Comparison of ENCODE assay signal across 15 cellular contexts in the genomic region with DNA sequence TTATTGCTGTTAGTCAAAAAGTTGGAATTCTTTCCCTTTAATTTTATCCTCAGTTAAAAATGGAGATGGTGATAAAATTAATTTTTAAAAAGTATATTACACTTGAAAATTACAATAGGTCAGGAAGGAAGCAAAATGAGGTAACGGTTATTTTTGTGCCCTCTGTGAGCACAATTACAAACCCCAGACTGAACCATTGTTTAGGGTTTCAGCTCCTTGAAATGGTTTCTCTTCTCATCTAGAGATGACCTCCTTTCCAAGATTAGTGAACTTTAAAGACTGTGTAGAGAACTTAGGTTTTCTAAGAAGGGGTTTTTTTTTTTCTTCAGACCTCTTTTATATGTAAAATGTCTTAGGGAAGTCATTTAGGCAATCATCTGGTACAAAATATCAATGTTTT.
DNase-seq lines count a peak whose midpoint lies in the region; ATAC-seq, FAIRE-seq and TF ChIP-seq lines count a peak whose summit lies in the region.
"Had no signal": no experiment of that assay in that cellular context is flagged by ENCODE, and none has a peak within 500 bp of the region (broad histone marks: within the 10 kb centered on the region; RNA-seq: fewer than 3 reads in every experiment).

No MANE protein-coding gene starts in this region.

- H2AFZ ChIP-seq in hepatocyte = no peak overlapping the region

- no peak for TF ChIP-seq CTCF in hepatocyte (IDR thresholded peaks at IDR 0.05; ENCODE audit: poor library complexity)

- H3K36me3 Mint-ChIP-seq in naive B cell = no peaks in the 10 kb centered on the region
- H3K36me3 Mint-ChIP-seq: activated CD4-positive, alpha-beta memory T cell treated with anti-CD3 and anti-CD28 coated beads for 36 hours had no signal

- peak; percentile 9 for FAIRE-seq in GM18507 (lab: Jason Lieb, UNC)
- FAIRE-seq: TTC549 had no signal

- H3K36me3 ChIP-seq in hepatocyte (replicated peaks; ENCODE audit: insufficient read depth, low read depth) = no peaks in the 10 kb centered on the region
- H3K36me3 ChIP-seq: BLaER1, prostate gland, thoracic aorta had no signal

- no peaks in the 10 kb centered on the region for H4K20me1 ChIP-seq in hepatocyte (ENCODE audit: insufficient read depth, poor library complexity, severe bottlenecking)
- H4K20me1 ChIP-seq: BLaER1 had no signal

- no peaks in the 10 kb centered on the region for H3K27me3 ChIP-seq in hepatocyte
- H3K27me3 ChIP-seq: BLaER1 had no signal

- DNase-seq in GM18507 (ENCODE audit: extremely low spot score, insufficient read length, low read depth) (no peak), naive B cell (no peak), hepatocyte (ENCODE audit: low spot score) (no peak), 8988T (no peak)
- DNase-seq in activated T-cell treated with anti-CD3 and anti-CD28 coated beads, Interleukin-2, amount 50 U/mL, for 1 hour = no peak
- DNase-seq: activated CD4-positive, alpha-beta memory T cell treated with anti-CD3 and anti-CD28 coated beads for 36 hours; activated gamma-delta T cell treated with Interleukin-2 at 50 U/mL for 16 hours; KG1; NCI-H1417 had no signal

- no peak overlapping the region for H3K4me2 ChIP-seq in hepatocyte
- H3K4me2 ChIP-seq: BLaER1 had no signal

- no peaks in the 10 kb centered on the region for H3K9me2 ChIP-seq in hepatocyte (replicated peaks; ENCODE audit: insufficient read depth)

- no peaks in the 10 kb centered on the region for H3K9me3 Mint-ChIP-seq in naive B cell
- H3K9me3 Mint-ChIP-seq: activated CD4-positive, alpha-beta memory T cell treated with anti-CD3 and anti-CD28 coated beads for 36 hours had no signal

- peak overlapping the region in 1 of 6 donors; percentile 11 for H3K27ac Mint-ChIP-seq in naive B cell
- H3K27ac Mint-ChIP-seq: activated CD4-positive, alpha-beta memory T cell treated with anti-CD3 and anti-CD28 coated beads for 36 hours had no signal

- no peak overlapping the region for H3K27ac ChIP-seq in hepatocyte
- H3K27ac ChIP-seq: BLaER1, prostate gland, thoracic aorta had no signal

- peaks cover 23 to 44% (median 25%) of the 10 kb centered on the region in 3 donors for H3K4me1 Mint-ChIP-seq in naive B cell

- H3K27me3 Mint-ChIP-seq in naive B cell = no peaks in the 10 kb centered on the region
- H3K27me3 Mint-ChIP-seq: activated CD4-positive, alpha-beta memory T cell treated with anti-CD3 and anti-CD28 coated beads for 36 hours had no signal

- no peaks in the 10 kb centered on the region for H3K79me2 ChIP-seq in hepatocyte

- no peaks in the 10 kb centered on the region for H3K4me1 ChIP-seq in hepatocyte (ENCODE audit: insufficient read depth)
- H3K4me1 ChIP-seq: prostate gland had no signal

- no peak overlapping the region for H3K4me3 Mint-ChIP-seq in naive B cell
- H3K4me3 Mint-ChIP-seq: activated CD4-positive, alpha-beta memory T cell treated with anti-CD3 and anti-CD28 coated beads for 36 hours had no signal

- no peak overlapping the region for H3K4me3 ChIP-seq in hepatocyte
- H3K4me3 ChIP-seq: BLaER1, prostate gland, thoracic aorta had no signal

- WGBS in hepatocyte (ENCODE audit: low lambda C conversion rate, missing lambda C conversion rate) = 91% methylated on average over 1 of the region's 1 CpG

- no peaks in the 10 kb centered on the region for H3K9me3 ChIP-seq in hepatocyte (ENCODE audit: low read depth)
- H3K9me3 ChIP-seq: BLaER1, prostate gland, thoracic aorta had no signal

- ATAC-seq in GM21526 (IDR thresholded peaks at IDR 0.05; ENCODE audit: low FRiP score, unreplicated experiment) (peak; percentile 47), HG03354 (IDR thresholded peaks at IDR 0.05; ENCODE audit: poor library complexity, severe bottlenecking, unreplicated experiment) (peak; percentile 36), naive B cell (ENCODE audit: low read depth in 2 of 2) (peak; percentile 31 to 41)
